In the genomic region with DNA sequence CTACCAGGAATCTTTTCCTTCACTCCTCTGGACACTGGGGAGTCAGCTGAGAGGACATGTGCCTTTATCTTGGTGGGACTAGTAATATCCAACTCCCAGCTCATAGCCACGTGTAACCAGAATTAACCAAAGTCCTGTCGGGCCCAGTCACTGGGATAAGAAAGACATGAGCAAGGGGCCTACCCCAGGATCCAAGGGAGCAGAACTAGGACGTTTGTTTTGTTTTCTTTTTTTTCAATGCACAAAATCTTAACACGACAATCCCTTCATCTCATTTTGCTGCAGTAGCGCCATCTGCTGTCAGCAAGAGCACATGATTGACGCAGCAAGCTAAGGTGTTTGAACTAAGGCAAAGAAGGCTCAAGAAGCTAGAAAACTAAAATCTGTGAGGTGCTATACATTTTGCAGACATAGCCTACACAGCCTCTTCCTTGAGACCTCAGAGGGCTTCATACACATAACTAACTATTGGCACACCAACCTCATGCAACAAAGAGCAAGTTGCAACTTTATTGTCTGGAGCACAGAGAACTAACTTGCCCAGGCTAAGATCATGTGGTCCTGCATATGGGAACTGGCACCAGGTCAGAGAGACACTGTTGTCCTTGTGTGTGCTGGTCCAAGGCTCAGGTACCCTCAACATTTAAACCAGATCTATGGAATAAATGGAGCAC, we compare ENCODE assay signal across 8 cellular contexts. TPM values are rescaled to one million over a fixed set of nuclear protein-coding genes. Genes with fewer than 3 reads are reported as not detected.
DNase-seq lines count a peak whose midpoint lies in the region; ATAC-seq and TF ChIP-seq lines count a peak whose summit lies in the region.

No MANE protein-coding gene starts in this region.

- H3K27ac Mint-ChIP-seq in T-cell: no peak overlapping the region

- peak; percentile 80 to 87 (median 84) for TF ChIP-seq CTCF in adrenal gland (IDR thresholded peaks at IDR 0.05)

- ATAC-seq in T-cell (replicated peaks in 1 of 4): peak in 2 of 4 experiments; percentile 47 to 48
- ATAC-seq in left cardiac atrium: peak; percentile 21 to 61
- ATAC-seq in sciatic nerve: peak; percentile 71
- no peak for ATAC-seq in GM18505 (IDR thresholded peaks at IDR 0.05; ENCODE audit: unreplicated experiment)
- ATAC-seq in GM18870 (IDR thresholded peaks at IDR 0.05; ENCODE audit: unreplicated experiment): no peak

- H3K4me3 ChIP-seq in adrenal gland: no peak overlapping the region

- CTCF ChIA-PET in T-cell (lab: Charles Lee): interaction anchor here (0.6 to 2.3 kb wide), 18 partner anchors 9 to 299 kb away, joined by 3 to 15 read pairs (median 5); no protein-coding TSS in a partner anchor

- intact Hi-C loops in adrenal gland (cut with DNase I) (loop anchor here (2.0 to 10.0 kb wide), 3 partner anchors 93 to 120 kb away; partner anchors contain the start of gene ABHD2 (in 1 of the 2)), left cardiac atrium (cut with DNase I) (loop anchor here (1.0 to 5.0 kb wide), 3 partner anchors 120 to 275 kb away; no protein-coding TSS in a partner anchor), sciatic nerve (cut with DNase I) (loop anchor here (5.0 kb wide), 1 partner anchor 120 kb away; no protein-coding TSS in a partner anchor)

- H3K27ac ChIP-seq in adrenal gland: peak overlapping the region in 1 of 5 donors; percentile 22

- WGBS in adrenal gland, 4 donors: 11 to 15% (median 12%) methylated on average over 6 of the region's 6 CpGs

- no peaks in the 10 kb centered on the region for H3K9me3 Mint-ChIP-seq in T-cell

- peaks cover 44% of the 10 kb centered on the region for H3K36me3 Mint-ChIP-seq in T-cell

- DNase-seq in EH (ENCODE audit: low read depth): peak; percentile 81
- peak; percentile 77 for DNase-seq in LHCN-M2 (ENCODE audit: low read depth)
- peak; percentile 13 to 70 (median 54) for DNase-seq in T-cell
- peak; percentile 60 to 86 (median 66) for DNase-seq in adrenal gland
- DNase-seq in left cardiac atrium: peak; percentile 59
- DNase-seq in sciatic nerve (ENCODE audit: low spot score): peak; percentile 87

- H3K4me1 ChIP-seq in adrenal gland (replicated peaks in 1 of 2): peaks cover 7 to 15% of the 10 kb centered on the region in 2 donors

- POLR2A ChIA-PET in T-cell (lab: Charles Lee): no interaction called here

- no peaks in the 10 kb centered on the region for H3K9me3 ChIP-seq in adrenal gland (replicated peaks in 1 of 3)

- no peaks in the 10 kb centered on the region for H3K27me3 Mint-ChIP-seq in T-cell

- TF ChIP-seq POLR2A in adrenal gland (IDR thresholded peaks at IDR 0.05): no peak
- no peak for TF ChIP-seq POLR2A in GM18505 (IDR thresholded peaks at IDR 0.05; ENCODE audit: borderline replicate concordance, extremely low read depth, insufficient read depth, insufficient read length)

- no peak overlapping the region for H3K4me3 Mint-ChIP-seq in T-cell

- H3K36me3 ChIP-seq in adrenal gland (replicated peaks in 1 of 2): peaks cover 0 to 34% of the 10 kb centered on the region in 2 donors

- H3K27me3 ChIP-seq in adrenal gland: no peaks in the 10 kb centered on the region

- H3K4me1 Mint-ChIP-seq in T-cell: peaks cover 6 to 7% (median 7%) of the 10 kb centered on the region in 3 donors

RNA-seq across cellular contexts. Expression of gene RLBP1, which starts 43.6 kb away (rescaled TPM):
- not detected in 2 replicates for total RNA-seq in LHCN-M2 (2014; rRNA removed)
- not detected for polyA plus RNA-seq in LHCN-M2 (2012)
- total RNA-seq in T-cell: not detected
- not detected for total RNA-seq in adrenal gland
- polyA plus RNA-seq in adrenal gland: under 1 TPM in 2 of 3 donors, not detected in 1; 0.10 to 0.16 TPM
- not detected for total RNA-seq in left cardiac atrium
- not detected for total RNA-seq in sciatic nerve

Comparison
In these comparisons a context has a peak if more than half of its experiments do, and no peak if none do; other contexts are left out.
1. ATAC-seq: peak in left cardiac atrium (2 of 2) and sciatic nerve (single experiment); none in GM18505 (single experiment) and GM18870 (single experiment).
2. Peak in every context shown above with its lines, with median percentiles within 50 percentile points of each other: DNase-seq.